ENCODE assay signal across 24 cellular contexts in the genomic region with DNA sequence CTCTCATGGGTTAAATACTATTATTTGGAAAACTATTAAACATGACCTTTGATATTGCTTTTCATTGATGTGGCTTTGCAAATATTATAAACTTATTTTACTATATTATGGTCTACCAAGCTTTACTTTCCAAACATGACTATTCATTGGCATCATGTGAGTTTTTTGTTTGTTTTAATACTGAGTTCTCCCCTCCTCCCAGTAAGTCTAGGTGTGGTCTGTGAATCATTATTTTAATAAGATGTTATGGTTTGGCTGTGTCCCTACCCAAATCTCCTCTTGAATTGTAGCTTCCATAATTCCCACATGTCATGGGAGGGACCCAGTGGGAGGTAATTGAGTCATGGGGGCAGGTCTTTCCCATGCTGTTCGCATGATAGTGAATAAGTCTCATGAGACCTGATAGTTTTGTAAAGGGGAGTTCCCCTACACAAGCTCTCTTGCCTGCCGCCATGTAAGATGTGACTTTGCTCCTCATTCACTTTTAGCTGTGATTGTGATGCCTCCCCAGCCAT.
A peak's percentile ranks its signal among the peaks of the same experiment; 100 is the strongest.
DNase-seq lines count a peak whose midpoint lies in the region; ATAC-seq and TF ChIP-seq lines count a peak whose summit lies in the region.
"Had no signal": no experiment of that assay in that cellular context is flagged by ENCODE, and none has a peak within 500 bp of the region (broad histone marks: within the 10 kb centered on the region; RNA-seq: fewer than 3 reads in every experiment).

No MANE protein-coding gene starts in this region.

- no peaks in the 10 kb centered on the region for H3K27me3 ChIP-seq in gastroesophageal sphincter
- H3K27me3 ChIP-seq: adrenal gland, ovary, upper lobe of right lung had no signal

- H3K36me3 ChIP-seq in gastroesophageal sphincter = peaks cover 0 to 6% of the 10 kb centered on the region in 2 donors
- H3K36me3 ChIP-seq: adrenal gland, HAP-1, ovary, upper lobe of right lung had no signal

- peaks cover 9% of the 10 kb centered on the region for H3K9me3 Mint-ChIP-seq in activated naive CD8-positive, alpha-beta T cell treated with anti-CD3 and anti-CD28 coated beads, Interleukin-2, amount 50 U/mL, for 24 hours
- H3K9me3 Mint-ChIP-seq in activated naive CD8-positive, alpha-beta T cell treated with anti-CD3 and anti-CD28 coated beads for 36 hours = peaks cover 7% of the 10 kb centered on the region
- H3K9me3 Mint-ChIP-seq in T-cell = peaks cover 0 to 7% (median 6%) of the 10 kb centered on the region in 3 donors
- H3K9me3 Mint-ChIP-seq: memory B cell had no signal

- no peak overlapping the region for H3K4me3 Mint-ChIP-seq in activated naive CD8-positive, alpha-beta T cell treated with anti-CD3 and anti-CD28 coated beads, Interleukin-2, amount 50 U/mL, for 24 hours
- no peak overlapping the region for H3K4me3 Mint-ChIP-seq in activated naive CD8-positive, alpha-beta T cell treated with anti-CD3 and anti-CD28 coated beads for 36 hours
- H3K4me3 Mint-ChIP-seq in T-cell = no peak overlapping the region
- H3K4me3 Mint-ChIP-seq: activated T-cell treated with anti-CD3 and anti-CD28 coated beads, Interleukin-2, amount 50 U/mL, for 4 hours; memory B cell; WTC11 had no signal

- POLR2A ChIA-PET in T-cell (lab: Charles Lee) = interaction anchor here in 1 of 2 donors (0.7 kb wide), 1 partner anchor 30 kb away, joined by 4 read pairs; no protein-coding TSS in a partner anchor

- H3K27ac ChIP-seq in gastroesophageal sphincter = no peak overlapping the region
- H3K27ac ChIP-seq: adrenal gland, KMS-11, ovary, upper lobe of right lung had no signal

- peaks cover 4 to 40% (median 6%) of the 10 kb centered on the region in 3 donors for H3K4me1 ChIP-seq in gastroesophageal sphincter

- ATAC-seq in activated naive CD8-positive, alpha-beta T cell treated with anti-CD3 and anti-CD28 coated beads, Interleukin-2, amount 50 U/mL, for 24 hours = no peak
- ATAC-seq in T-cell (replicated peaks in 1 of 4) (no peak), gastroesophageal sphincter (no peak), SK-N-SH treated with all-trans-retinoic acid at 6 μM for 48 hours (no peak)
- ATAC-seq: activated T-cell treated with anti-CD3 and anti-CD28 coated beads, Interleukin-2, amount 50 U/mL, for 4 hours; left lobe of liver; upper lobe of right lung; WTC11 had no signal

- TF ChIP-seq CTCF in epithelial cell of esophagus (IDR thresholded peaks at IDR 0.05; ENCODE audit: insufficient read depth, low read depth, low read length, missing control alignments) = no peak
- TF ChIP-seq CTCF in gastroesophageal sphincter (IDR thresholded peaks at IDR 0.05) = no peak

- H3K9me3 ChIP-seq in gastroesophageal sphincter = no peaks in the 10 kb centered on the region
- H3K9me3 ChIP-seq: adrenal gland, HAP-1, ovary, upper lobe of right lung had no signal

- peaks cover 64% of the 10 kb centered on the region for H3K4me1 Mint-ChIP-seq in activated naive CD8-positive, alpha-beta T cell treated with anti-CD3 and anti-CD28 coated beads, Interleukin-2, amount 50 U/mL, for 24 hours
- H3K4me1 Mint-ChIP-seq in activated naive CD8-positive, alpha-beta T cell treated with anti-CD3 and anti-CD28 coated beads for 36 hours = peaks cover 40% of the 10 kb centered on the region
- peaks cover 41 to 79% (median 75%) of the 10 kb centered on the region in 3 donors for H3K4me1 Mint-ChIP-seq in T-cell
- H3K4me1 Mint-ChIP-seq: WTC11 had no signal

- no peak for TF ChIP-seq EP300 in gastroesophageal sphincter (IDR thresholded peaks at IDR 0.05)

- H3K27ac Mint-ChIP-seq in activated naive CD8-positive, alpha-beta T cell treated with anti-CD3 and anti-CD28 coated beads, Interleukin-2, amount 50 U/mL, for 24 hours = peak overlapping the region; percentile 18
- H3K27ac Mint-ChIP-seq in activated naive CD8-positive, alpha-beta T cell treated with anti-CD3 and anti-CD28 coated beads for 36 hours = no peak overlapping the region
- peak overlapping the region; percentile 25 to 89 for H3K27ac Mint-ChIP-seq in T-cell
- H3K27ac Mint-ChIP-seq: memory B cell, WTC11 had no signal

- no peaks in the 10 kb centered on the region for H3K27me3 Mint-ChIP-seq in activated naive CD8-positive, alpha-beta T cell treated with anti-CD3 and anti-CD28 coated beads, Interleukin-2, amount 50 U/mL, for 24 hours
- no peaks in the 10 kb centered on the region for H3K27me3 Mint-ChIP-seq in activated naive CD8-positive, alpha-beta T cell treated with anti-CD3 and anti-CD28 coated beads for 36 hours
- H3K27me3 Mint-ChIP-seq in T-cell = no peaks in the 10 kb centered on the region
- H3K27me3 Mint-ChIP-seq: memory B cell had no signal

- H3K36me3 Mint-ChIP-seq in activated naive CD8-positive, alpha-beta T cell treated with anti-CD3 and anti-CD28 coated beads, Interleukin-2, amount 50 U/mL, for 24 hours (ENCODE audit: low read depth) = peaks cover 43% of the 10 kb centered on the region
- peaks cover 44% of the 10 kb centered on the region for H3K36me3 Mint-ChIP-seq in activated naive CD8-positive, alpha-beta T cell treated with anti-CD3 and anti-CD28 coated beads for 36 hours
- H3K36me3 Mint-ChIP-seq in T-cell = peaks cover 39% of the 10 kb centered on the region

- 95% methylated on average over 2 of the region's 2 CpGs; no CpG with 5 or more reads in 1 of the 2 donors for WGBS in gastroesophageal sphincter (ENCODE audit: low coverage in 1 of 2), 2 donors

- no peak for TF ChIP-seq POLR2A in gastroesophageal sphincter (IDR thresholded peaks at IDR 0.05)

- DNase-seq in activated naive CD8-positive, alpha-beta T cell treated with anti-CD3 and anti-CD28 coated beads, Interleukin-2, amount 50 U/mL, for 24 hours = no peak
- DNase-seq in activated naive CD8-positive, alpha-beta T cell treated with anti-CD3 and anti-CD28 coated beads for 36 hours = no peak
- DNase-seq in T-cell (no peak), epithelial cell of esophagus (ENCODE audit: low read depth) (peak; percentile 36), activated gamma-delta T cell (lab: John Stamatoyannopoulos, UW) (no peak), iPS-NIHi7 (ENCODE audit: extremely low spot score) (no peak)
- DNase-seq: activated CD4-positive, alpha-beta T cell treated with anti-CD3 and anti-CD28 coated beads, Interleukin-2, amount 50 U/mL, for 1 hour; activated naive CD4-positive, alpha-beta T cell treated with Interleukin-2 at 50 U/mL for 16 hours; activated T-cell treated with anti-CD3 and anti-CD28 coated beads, Interleukin-2, amount 50 U/mL, for 4 hours; adrenal gland; GDM1; glutamatergic neuron; NCI-H226; ovary; SIG-M5; stimulated activated naive CD4-positive, alpha-beta T cell; upper lobe of right lung had no signal

- H3K4me3 ChIP-seq in epithelial cell of esophagus (ENCODE audit: low read length) (no peak overlapping the region), gastroesophageal sphincter (no peak overlapping the region)
- H3K4me3 ChIP-seq: adrenal gland, HAP-1, ovary, upper lobe of right lung had no signal

- CTCF ChIA-PET in T-cell (lab: Charles Lee) = interaction anchor here in 1 of 2 donors (0.9 kb wide), 1 partner anchor 60 kb away, joined by 3 read pairs; no protein-coding TSS in a partner anchor

TF ChIP-seq in SK-N-SH treated with all-trans-retinoic acid at 6 μM for 48 hours, 23 proteins besides CTCF, POLR2A, EP300 and RAD21 (continues in another document):
- TF ChIP-seq GLIS3 (CRISPR knock-in tag; IDR thresholded peaks at IDR 0.05) (no peak), SNAI2 (CRISPR knock-in tag; IDR thresholded peaks at IDR 0.05) (no peak), ESRRG (CRISPR knock-in tag; IDR thresholded peaks at IDR 0.05) (no peak), POU6F1 (CRISPR knock-in tag; IDR thresholded peaks at IDR 0.05; ENCODE audit: borderline replicate concordance, low read depth) (no peak), ISL1 (CRISPR knock-in tag; IDR thresholded peaks at IDR 0.05) (no peak), PPARA (CRISPR knock-in tag; IDR thresholded peaks at IDR 0.05; ENCODE audit: borderline replicate concordance) (no peak), ZNF70 (CRISPR knock-in tag; IDR thresholded peaks at IDR 0.05) (no peak), CREB5 (CRISPR knock-in tag; IDR thresholded peaks at IDR 0.05; ENCODE audit: low read depth) (no peak), ZFP3 (CRISPR knock-in tag; IDR thresholded peaks at IDR 0.05) (no peak), ZFP30 (CRISPR knock-in tag; IDR thresholded peaks at IDR 0.05) (no peak), ZC3H10 (CRISPR knock-in tag; IDR thresholded peaks at IDR 0.05) (no peak), TCF4 (CRISPR knock-in tag; IDR thresholded peaks at IDR 0.05; ENCODE audit: borderline replicate concordance) (no peak), TOX (CRISPR knock-in tag; IDR thresholded peaks at IDR 0.05; ENCODE audit: borderline replicate concordance) (no peak)
